ENCODE assay signal across 24 cellular contexts in genomic region chr3:84566256-84566655, GRCh38.
"Had no signal": no experiment of that assay in that cellular context is flagged by ENCODE, and none has a peak within 500 bp of the region (broad histone marks: within the 10 kb centered on the region; RNA-seq: fewer than 3 reads in every experiment).

No MANE protein-coding gene starts in this region.

- DNase-seq: colonic mucosa; cortex of kidney; dermis blood vessel endothelial cell; dorsolateral prefrontal cortex; effector CD4-positive, alpha-beta T cell; effector CD8-positive, alpha-beta T cell; effector memory CD4-positive, alpha-beta T cell; effector memory CD8-positive, alpha-beta T cell; endodermal cell; erythroblast; esophagus squamous epithelium; foreskin fibroblast; foreskin keratinocyte; foreskin melanocyte; gastrocnemius medialis; glutamatergic neuron; head of caudate nucleus; heart left ventricle; heart right ventricle had no signal

- ATAC-seq: effector memory CD8-positive, alpha-beta T cell; esophagus mucosa; foreskin keratinocyte; gastrocnemius medialis; gastroesophageal sphincter; heart left ventricle; heart right ventricle had no signal

- H3K4me3 ChIP-seq: colonic mucosa, coronary artery, dorsolateral prefrontal cortex, esophagus muscularis mucosa, esophagus squamous epithelium, gastrocnemius medialis, gastroesophageal sphincter, heart left ventricle, heart right ventricle had no signal

- H3K4me1 ChIP-seq: colonic mucosa, esophagus muscularis mucosa, esophagus squamous epithelium, foreskin keratinocyte, gastrocnemius medialis, gastroesophageal sphincter, heart left ventricle, heart right ventricle had no signal

- H3K27me3 ChIP-seq: colonic mucosa, dorsolateral prefrontal cortex, esophagus muscularis mucosa, esophagus squamous epithelium, foreskin keratinocyte, gastrocnemius medialis, gastroesophageal sphincter, heart left ventricle, heart right ventricle had no signal

- H3K9me3 ChIP-seq: colonic mucosa, esophagus muscularis mucosa, esophagus squamous epithelium, gastrocnemius medialis, gastroesophageal sphincter had no signal

- H3K27ac ChIP-seq: colonic mucosa, coronary artery, dorsolateral prefrontal cortex, epithelial cell of prostate, esophagus muscularis mucosa, esophagus squamous epithelium, foreskin keratinocyte, gastrocnemius medialis, gastroesophageal sphincter, heart left ventricle, heart right ventricle had no signal

- H3K36me3 ChIP-seq: colonic mucosa, esophagus muscularis mucosa, esophagus squamous epithelium, gastrocnemius medialis, gastroesophageal sphincter, heart left ventricle, heart right ventricle had no signal
